19 cellular contexts compared by ENCODE assay signal in genomic region chr6:111680013-111680712, GRCh38.
DNase-seq lines count a peak whose midpoint lies in the region; ATAC-seq and TF ChIP-seq lines count a peak whose summit lies in the region.
"Had no signal": no experiment of that assay in that cellular context is flagged by ENCODE, and none has a peak within 500 bp of the region (broad histone marks: within the 10 kb centered on the region; RNA-seq: fewer than 3 reads in every experiment).

No MANE protein-coding gene starts in this region.

- H3K36me3 Mint-ChIP-seq in natural killer cell = peaks cover 35% of the 10 kb centered on the region

- intact Hi-C loops in heart left ventricle (cut with DNase I) = no loop called here
- intact Hi-C loops in natural killer cell (cut with micrococcal nuclease) = no loop called here

- H3K27me3 Mint-ChIP-seq in natural killer cell (ENCODE audit: low read depth in 2 of 2) = no peaks in the 10 kb centered on the region
- H3K27me3 Mint-ChIP-seq: type B pancreatic cell had no signal

- DNase-seq in heart left ventricle (peak in 2 of 5 donors; percentile 34 to 36), right atrium auricular region (ENCODE audit: low spot score) (no peak), caudate nucleus (lab: John Stamatoyannopoulos, UW) (peak in 12 of 61 donors; percentile 14 to 54 (median 30)), natural killer cell (no peak), UCSD-AML1 (lab: John Stamatoyannopoulos, UW; ENCODE audit: unreplicated experiment) (no peak), NCI-H446 (lab: John Stamatoyannopoulos, UW) (no peak), NCI-H2081 treated with DMSO at 0.1 percent for 48 hours (lab: John Stamatoyannopoulos, UW) (no peak)
- DNase-seq: activated CD4-positive, CD25-positive, alpha-beta regulatory T cell treated with anti-CD3 and anti-CD28 coated beads, Interleukin-2, amount 50 U/mL, for 72 hours; activated CD8-positive, alpha-beta memory T cell treated with anti-CD3 and anti-CD28 coated beads, Interleukin-2, amount 50 U/mL, for 4 hours; activated naive CD4-positive, alpha-beta T cell treated with anti-CD3 and anti-CD28 coated beads, Interleukin-2, amount 50 U/mL, for 16 hours; DMS79 treated with DMSO at 0.1 percent for 48 hours; effector CD4-positive, alpha-beta T cell; esophagus squamous epithelium; NCI-H1105 treated with DMSO at 0.1 percent for 48 hours; stimulated activated CD4-positive, alpha-beta T cell treated with anti-CD3 and anti-CD28 coated beads, Interleukin-12 subunit alpha, Interleukin-12 subunit beta, amount 100 ng/mL, for 4 hours; T1000 had no signal

- H3K36me3 ChIP-seq in heart left ventricle = peaks cover 0 to 62% (median 25%) of the 10 kb centered on the region in 9 donors
- H3K36me3 ChIP-seq in right atrium auricular region = peaks cover 8% of the 10 kb centered on the region
- H3K36me3 ChIP-seq: breast epithelium had no signal

- H3K4me3 Mint-ChIP-seq in natural killer cell = no peak overlapping the region
- H3K4me3 Mint-ChIP-seq: type B pancreatic cell had no signal

- peak overlapping the region; percentile 42 to 72 for H3K27ac Mint-ChIP-seq in natural killer cell
- H3K27ac Mint-ChIP-seq: type B pancreatic cell had no signal

- TF ChIP-seq POLR2A in heart left ventricle (IDR thresholded peaks at IDR 0.05) = no peak

- 76 to 85% (median 79%) methylated on average over 7 of the region's 7 CpGs for WGBS in heart left ventricle, 4 donors

- no peak overlapping the region for H3K27ac ChIP-seq in heart left ventricle
- peak overlapping the region in 1 of 2 donors; percentile 27 for H3K27ac ChIP-seq in right atrium auricular region
- peak overlapping the region; percentile 68 for H3K27ac ChIP-seq in caudate nucleus (ENCODE audit: low read depth, low read length)
- H3K27ac ChIP-seq: breast epithelium, esophagus squamous epithelium had no signal

- no peaks in the 10 kb centered on the region for H3K9me3 ChIP-seq in heart left ventricle
- H3K9me3 ChIP-seq in right atrium auricular region = no peaks in the 10 kb centered on the region
- H3K9me3 ChIP-seq: breast epithelium, esophagus squamous epithelium had no signal

- H3K27me3 ChIP-seq in heart left ventricle (no peaks in the 10 kb centered on the region), right atrium auricular region (no peaks in the 10 kb centered on the region)
- H3K27me3 ChIP-seq: breast epithelium, esophagus squamous epithelium had no signal

- H3K9me3 Mint-ChIP-seq in natural killer cell = no peaks in the 10 kb centered on the region
- H3K9me3 Mint-ChIP-seq: type B pancreatic cell had no signal

- TF ChIP-seq CTCF in heart left ventricle (IDR thresholded peaks at IDR 0.05) (no peak), right atrium auricular region (IDR thresholded peaks at IDR 0.05) (no peak), natural killer cell (IDR thresholded peaks at IDR 0.05) (no peak)

- H3K4me1 Mint-ChIP-seq in natural killer cell = peaks cover 65 to 74% of the 10 kb centered on the region in 2 donors

- peak in 3 of 4 donors; percentile 26 to 44 (median 43) for ATAC-seq in heart left ventricle
- ATAC-seq in natural killer cell = no peak
- ATAC-seq in HG02852 (IDR thresholded peaks at IDR 0.05; ENCODE audit: unreplicated experiment) = no peak

- H3K4me1 ChIP-seq in heart left ventricle = peaks cover 0 to 67% (median 34%) of the 10 kb centered on the region in 12 donors
- H3K4me1 ChIP-seq in right atrium auricular region = peaks cover 0 to 39% of the 10 kb centered on the region in 2 donors
- H3K4me1 ChIP-seq: breast epithelium had no signal

- no peak overlapping the region for H3K4me3 ChIP-seq in heart left ventricle
- no peak overlapping the region for H3K4me3 ChIP-seq in right atrium auricular region
- H3K4me3 ChIP-seq: breast epithelium, esophagus squamous epithelium had no signal

Comparison
In these comparisons a context has a peak if more than half of its experiments do, and no peak if none do; other contexts are left out.
1. ATAC-seq: peak in heart left ventricle (3 of 4); none in natural killer cell (0 of 3) and HG02852 (single experiment).